In genomic region chr1:100344774-100345173, GRCh38 we compare ENCODE assay signal across 21 cellular contexts.
"Had no signal": no experiment of that assay in that cellular context is flagged by ENCODE, and none has a peak within 500 bp of the region (broad histone marks: within the 10 kb centered on the region; RNA-seq: fewer than 3 reads in every experiment).

No MANE protein-coding gene starts in this region.

- H3K9ac ChIP-seq: KMS-11 had no signal

- ATAC-seq: activated T-cell treated with anti-CD3 and anti-CD28 coated beads, Interleukin-2, amount 50 U/mL, for 4 hours; Panc1; T-helper 17 cell had no signal

- H3K4me2 ChIP-seq: KMS-11 had no signal

- DNase-seq: activated CD4-positive, alpha-beta memory T cell treated with anti-CD3 and anti-CD28 coated beads for 36 hours; activated CD4-positive, alpha-beta T cell treated with anti-CD3 and anti-CD28 coated beads, Interleukin-2, amount 10 ng/mL, durations not matched to agents 7 days and 5 days; activated CD4-positive, CD25-positive, alpha-beta regulatory T cell; activated CD8-positive, alpha-beta memory T cell treated with anti-CD3 and anti-CD28 coated beads for 24 hours; activated gamma-delta T cell; activated naive CD4-positive, alpha-beta T cell treated with anti-CD3 and anti-CD28 coated beads for 36 hours; activated T-cell treated with anti-CD3 and anti-CD28 coated beads, Interleukin-2, amount 50 U/mL, for 4 hours; MM.1S; NCI-H1048; NCI-H1417; NCI-H1930; NCI-H345; NCI-H510A; NCI-H526 treated with DMSO at 0.1 percent for 48 hours; NCI-H82; SHP77; T-helper 17 cell; T-helper 9 cell had no signal

- H3K27ac ChIP-seq: KMS-11, VCaP had no signal
